Comparison of ENCODE assay signal across 22 cellular contexts in the genomic region with DNA sequence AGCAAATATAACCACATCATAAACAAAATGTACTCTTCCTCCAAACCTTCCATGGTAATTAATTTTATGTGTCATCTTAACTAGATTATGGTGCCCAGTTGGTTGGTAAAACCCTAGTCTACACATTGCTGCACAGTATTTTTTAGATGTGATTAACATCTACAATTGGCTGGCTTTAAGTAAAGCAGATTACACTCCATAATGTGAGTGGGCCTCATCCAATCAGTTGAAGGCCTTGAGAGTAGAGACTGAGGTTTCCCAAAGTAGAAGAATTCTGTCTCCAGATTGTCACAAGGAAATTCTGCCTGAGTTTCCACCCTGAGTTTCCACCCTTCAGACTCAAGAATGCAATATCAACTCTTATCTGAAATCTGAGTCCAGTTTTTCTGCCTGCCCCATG.
A peak's percentile ranks its signal among the peaks of the same experiment; 100 is the strongest.
DNase-seq lines count a peak whose midpoint lies in the region; ATAC-seq, FAIRE-seq and TF ChIP-seq lines count a peak whose summit lies in the region.
"Had no signal": no experiment of that assay in that cellular context is flagged by ENCODE, and none has a peak within 500 bp of the region (broad histone marks: within the 10 kb centered on the region; RNA-seq: fewer than 3 reads in every experiment).

No MANE protein-coding gene starts in this region.

- TF ChIP-seq EP300 in K562 (IDR thresholded peaks at IDR 0.05; ENCODE audit: low read length) (no peak), sigmoid colon (IDR thresholded peaks at IDR 0.05) (no peak)

- intact Hi-C loops in K562 (cut with micrococcal nuclease) (no loop called here), sigmoid colon (cut with DNase I) (no loop called here), pancreas (cut with DNase I) (no loop called here)

- FAIRE-seq in K562 (lab: Jason Lieb, UNC) (no peak), pancreas (lab: Jason Lieb, UNC) (no peak)
- FAIRE-seq: A204.1, D721Med, G401.6, GM12891, GM19239 had no signal

- H3K27me3 ChIP-seq in K562 (ENCODE audit: control insufficient read depth in 2 of 2, insufficient read depth in 2 of 2, low read length in 2 of 2), result no peaks in the 10 kb centered on the region
- no peaks in the 10 kb centered on the region for H3K27me3 ChIP-seq in sigmoid colon
- H3K27me3 ChIP-seq in pancreas, result no peaks in the 10 kb centered on the region
- H3K27me3 ChIP-seq: BE2C, BLaER1 had no signal

- H3K4me2 ChIP-seq in K562 (ENCODE audit: insufficient read depth, low read length), result no peak overlapping the region
- H3K4me2 ChIP-seq: BLaER1 had no signal

- H3K79me2 ChIP-seq in K562 (ENCODE audit: control insufficient read depth, insufficient read depth, low read length), result no peaks in the 10 kb centered on the region

- H3K27ac ChIP-seq in K562 (ENCODE audit: extremely low read depth, low read depth, low read length) (no peak overlapping the region), sigmoid colon (no peak overlapping the region), pancreas (no peak overlapping the region)
- H3K27ac ChIP-seq: BLaER1 had no signal

- H3K9me3 ChIP-seq in K562 (replicated peaks; ENCODE audit: control insufficient read depth, insufficient read depth, low read depth, low read length) (no peaks in the 10 kb centered on the region), sigmoid colon (no peaks in the 10 kb centered on the region), pancreas (no peaks in the 10 kb centered on the region)
- H3K9me3 ChIP-seq: BE2C, BLaER1, Caco-2 had no signal

- TF ChIP-seq POLR2A in K562 (conservative IDR thresholded peaks at IDR 0.05) (no peak), sigmoid colon (IDR thresholded peaks at IDR 0.05) (no peak)

- no peaks in the 10 kb centered on the region for H3K9me1 ChIP-seq in K562 (ENCODE audit: control insufficient read depth, insufficient read depth, low read length)

- H4K20me1 ChIP-seq in K562 (replicated peaks; ENCODE audit: control insufficient read depth, insufficient read depth, low read length), result no peaks in the 10 kb centered on the region
- H4K20me1 ChIP-seq: BLaER1 had no signal

- no peak for TF ChIP-seq RAD21 in K562 (CRISPR knock-in tag; conservative IDR thresholded peaks at IDR 0.05 in 1 of 2, IDR thresholded peaks at IDR 0.05 in 1 of 2)

- H3K4me1 ChIP-seq in K562 (replicated peaks in 1 of 2; ENCODE audit: control insufficient read depth in 2 of 2, insufficient read depth in 2 of 2, low read length in 2 of 2), result no peaks in the 10 kb centered on the region
- H3K4me1 ChIP-seq in sigmoid colon, result no peaks in the 10 kb centered on the region
- no peaks in the 10 kb centered on the region for H3K4me1 ChIP-seq in pancreas
- H3K4me1 ChIP-seq: BE2C, BLaER1 had no signal

- H3K9ac ChIP-seq in K562 (ENCODE audit: insufficient read depth in 1 of 2, low read depth in 2 of 2, low read length in 2 of 2), result no peak overlapping the region
- H3K9ac ChIP-seq: BLaER1 had no signal

- in situ Hi-C loops in K562 (cut with MboI), result no loop called here

- POLR2A ChIA-PET in K562 (lab: Yijun Ruan, JAX), result no interaction called here

- TF ChIP-seq CTCF in K562 (IDR thresholded peaks at IDR 0.05 in 2 of 3, conservative IDR thresholded peaks at IDR 0.05 in 1 of 3; ENCODE audit: insufficient read depth in 2 of 3, low read depth in 1 of 3, low read length in 3 of 3) (no peak), sigmoid colon (IDR thresholded peaks at IDR 0.05) (no peak), pancreas (IDR thresholded peaks at IDR 0.05) (no peak)

- BruUV-seq in K562 (replicated peaks; lab: Mats Ljungman, UMichigan), result no TSS peak

- ATAC-seq in K562 (no peak), pancreas (no peak)

- H3K4me3 ChIP-seq in K562 (no peak overlapping the region), sigmoid colon (no peak overlapping the region), pancreas (no peak overlapping the region)
- H3K4me3 ChIP-seq: BLaER1 had no signal

- no peaks in the 10 kb centered on the region for H3K36me3 ChIP-seq in K562 (ENCODE audit: control insufficient read depth, insufficient read depth, low read length)
- H3K36me3 ChIP-seq in sigmoid colon, result no peaks in the 10 kb centered on the region
- no peaks in the 10 kb centered on the region for H3K36me3 ChIP-seq in pancreas
- H3K36me3 ChIP-seq: BE2C, BLaER1 had no signal

- CTCF ChIA-PET in K562 (lab: Yijun Ruan, JAX; ENCODE audit: low intra/inter-chr PET ratio), result no interaction called here

- no peak overlapping the region for H2AFZ ChIP-seq in K562 (ENCODE audit: low read depth, low read length)

- DNase-seq in NCI-H82 (lab: John Stamatoyannopoulos, UW) (peak; percentile 47), K562 (ENCODE audit: extremely low read depth in 1 of 4, low spot score in 3 of 4) (no peak), sigmoid colon (no peak), pancreas (no peak), COLO668 (lab: John Stamatoyannopoulos, UW; ENCODE audit: unreplicated experiment) (no peak)
- DNase-seq: 8988T; ACHN; BE2C; C1 segment of cervical spinal cord; Caco-2; Calu3; CD4-positive, alpha-beta memory T cell; CD4-positive, CD25-positive, alpha-beta regulatory T cell; CD8-positive, alpha-beta memory T cell; DMS79 treated with DMSO at 0.1 percent for 48 hours; GF-D8 had no signal

TF ChIP-seq in K562, 482 proteins besides CTCF, POLR2A, EP300 and RAD21:
- TF ChIP-seq ZNF561 (CRISPR knock-in tag; conservative IDR thresholded peaks at IDR 0.05), result no peak
- TF ChIP-seq HCFC1 (IDR thresholded peaks at IDR 0.05; ENCODE audit: low read depth, low read length), result no peak
- TF ChIP-seq ZNF134 (CRISPR knock-in tag; conservative IDR thresholded peaks at IDR 0.05), result peak; percentile 66; the same call in 1 of the 2 replicates
- TF ChIP-seq ZFP91 (CRISPR knock-in tag; IDR thresholded peaks at IDR 0.05), result no peak
- TF ChIP-seq PML (IDR thresholded peaks at IDR 0.05; ENCODE audit: low read length), result no peak
- no peak for TF ChIP-seq RHOXF2B (CRISPR knock-in tag; conservative IDR thresholded peaks at IDR 0.05)
